8 cellular contexts compared by ENCODE assay signal in the genomic region with DNA sequence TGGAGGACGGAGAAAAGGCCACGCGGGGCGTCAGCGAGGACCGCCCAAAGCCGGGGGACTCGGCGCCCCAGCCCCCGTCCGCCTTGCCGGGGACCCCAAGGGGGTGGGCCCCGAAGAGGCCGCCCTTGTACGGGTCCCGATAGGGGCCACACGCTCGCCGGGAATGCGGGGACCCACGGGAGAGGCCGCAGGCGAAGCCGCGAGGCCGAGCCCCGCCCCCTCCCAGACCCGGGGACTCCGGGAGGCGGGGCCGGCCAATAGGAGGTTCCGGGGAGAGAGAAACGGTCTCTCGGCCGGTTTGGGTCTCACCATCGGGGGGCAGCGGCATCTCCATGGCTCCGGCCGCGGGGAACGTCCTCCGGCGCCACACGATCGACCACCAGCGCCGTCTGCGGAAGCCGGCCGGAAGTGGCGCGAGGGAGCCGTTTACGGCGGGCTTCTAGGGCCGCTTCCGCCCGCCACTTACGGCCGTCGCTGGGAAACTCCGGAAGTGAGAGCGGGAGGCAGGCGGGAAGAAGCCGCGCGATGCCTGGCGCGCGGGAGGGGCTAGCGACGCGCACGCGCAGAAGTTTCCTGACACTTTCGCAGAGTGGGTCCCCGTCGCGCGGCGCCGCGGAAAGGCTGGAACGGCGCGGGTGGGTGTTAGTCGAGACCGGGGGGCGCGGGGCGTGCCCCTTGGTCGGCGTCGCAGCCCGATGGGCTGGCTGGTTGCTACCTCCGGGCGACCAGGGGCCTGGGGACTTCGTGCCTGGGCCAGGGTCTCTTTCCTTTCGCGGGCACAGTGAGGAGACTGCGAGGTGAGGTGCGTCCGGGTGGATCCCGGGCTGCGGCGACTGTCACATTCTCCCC. TPM values are rescaled to one million over a fixed set of nuclear protein-coding genes. Genes with fewer than 3 reads are reported as not detected.
DNase-seq lines count a peak whose midpoint lies in the region; ATAC-seq and TF ChIP-seq lines count a peak whose summit lies in the region.

A gene with protein sequence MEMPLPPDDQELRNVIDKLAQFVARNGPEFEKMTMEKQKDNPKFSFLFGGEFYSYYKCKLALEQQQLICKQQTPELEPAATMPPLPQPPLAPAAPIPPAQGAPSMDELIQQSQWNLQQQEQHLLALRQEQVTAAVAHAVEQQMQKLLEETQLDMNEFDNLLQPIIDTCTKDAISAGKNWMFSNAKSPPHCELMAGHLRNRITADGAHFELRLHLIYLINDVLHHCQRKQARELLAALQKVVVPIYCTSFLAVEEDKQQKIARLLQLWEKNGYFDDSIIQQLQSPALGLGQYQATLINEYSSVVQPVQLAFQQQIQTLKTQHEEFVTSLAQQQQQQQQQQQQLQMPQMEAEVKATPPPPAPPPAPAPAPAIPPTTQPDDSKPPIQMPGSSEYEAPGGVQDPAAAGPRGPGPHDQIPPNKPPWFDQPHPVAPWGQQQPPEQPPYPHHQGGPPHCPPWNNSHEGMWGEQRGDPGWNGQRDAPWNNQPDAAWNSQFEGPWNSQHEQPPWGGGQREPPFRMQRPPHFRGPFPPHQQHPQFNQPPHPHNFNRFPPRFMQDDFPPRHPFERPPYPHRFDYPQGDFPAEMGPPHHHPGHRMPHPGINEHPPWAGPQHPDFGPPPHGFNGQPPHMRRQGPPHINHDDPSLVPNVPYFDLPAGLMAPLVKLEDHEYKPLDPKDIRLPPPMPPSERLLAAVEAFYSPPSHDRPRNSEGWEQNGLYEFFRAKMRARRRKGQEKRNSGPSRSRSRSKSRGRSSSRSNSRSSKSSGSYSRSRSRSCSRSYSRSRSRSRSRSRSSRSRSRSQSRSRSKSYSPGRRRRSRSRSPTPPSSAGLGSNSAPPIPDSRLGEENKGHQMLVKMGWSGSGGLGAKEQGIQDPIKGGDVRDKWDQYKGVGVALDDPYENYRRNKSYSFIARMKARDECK (minus strand): TSS at position 393 of the 849 bp plus-strand sequence. CDS start 59 bp downstream, at position 334.

- DNase-seq in DMS114 treated with DMSO at 0.1 percent for 48 hours (lab: John Stamatoyannopoulos, UW; ENCODE audit: unreplicated experiment) (peak; percentile 92), OCI-M2 (lab: John Stamatoyannopoulos, UW; ENCODE audit: unreplicated experiment) (peak; percentile 98), activated T-cell treated with anti-CD3 and anti-CD28 coated beads for 4 hours (peak; percentile 87), epithelial cell of prostate (ENCODE audit: low read depth, low spot score) (peak; percentile 54), mucosa of descending colon (peak; percentile 95 to 97 (median 95))
- peak; percentile 88 to 91 for DNase-seq in stimulated activated CD8-positive, alpha-beta memory T cell treated with anti-CD3 and anti-CD28 coated beads, Interleukin-4, amount 100 ng/mL, for 1 hour (ENCODE audit: low read depth in 2 of 2, low spot score in 1 of 2)

- intact Hi-C loops in mucosa of descending colon (cut with DNase I, micrococcal nuclease) = no loop called here

- H3K9me3 ChIP-seq in mucosa of descending colon = no peaks in the 10 kb centered on the region

- TF ChIP-seq RAD21 in Ishikawa (IDR thresholded peaks at IDR 0.05; ENCODE audit: low read depth) = no peak

- TF ChIP-seq CTCF in mucosa of descending colon (IDR thresholded peaks at IDR 0.05) = no peak

- peak within 1 kb of the TSS; percentile 72 for H3K27ac ChIP-seq in epithelial cell of prostate

- no peaks in the 10 kb centered on the region for H3K36me3 ChIP-seq in mucosa of descending colon (ENCODE audit: low read depth)

- no peak; the same call in 1 of the 2 replicates for TF ChIP-seq EP300 in Ishikawa (IDR thresholded peaks at IDR 0.05; ENCODE audit: borderline replicate concordance)

- H3K4me3 ChIP-seq in mucosa of descending colon = peak within 1 kb of the TSS; percentile 96

- peaks cover 21% of the 10 kb centered on the region for H3K4me1 ChIP-seq in mucosa of descending colon (ENCODE audit: low read depth)

- ATAC-seq in GM21576 (IDR thresholded peaks at IDR 0.05; ENCODE audit: unreplicated experiment) (peak; percentile 57), mucosa of descending colon (peak; percentile 99)

TF ChIP-seq in Ishikawa, 13 proteins besides CTCF, POLR2A, EP300 and RAD21:
- TF ChIP-seq FOXM1 (IDR thresholded peaks at IDR 0.05; ENCODE audit: borderline replicate concordance, low read depth) (no peak), CEBPB (IDR thresholded peaks at IDR 0.05) (no peak), CREB1 (IDR thresholded peaks at IDR 0.05; ENCODE audit: low read depth) (peak; percentile 40), TCF12 (IDR thresholded peaks at IDR 0.05; ENCODE audit: low read depth) (0 out of 2 replicates have a peak, but pooled peaks have one; percentile 44), ZBTB7A (IDR thresholded peaks at IDR 0.05; ENCODE audit: low read depth) (peak; percentile 82; the same call in 1 of the 2 replicates), NFIC (IDR thresholded peaks at IDR 0.05) (no peak), EGR1 (IDR thresholded peaks at IDR 0.05) (no peak; the same call in 1 of the 2 replicates), YY1 (IDR thresholded peaks at IDR 0.05; ENCODE audit: low read depth) (0 out of 2 replicates have a peak, but pooled peaks have one; percentile 17), TAF1 (IDR thresholded peaks at IDR 0.05; ENCODE audit: low read depth) (peak; percentile 86), TEAD4 (IDR thresholded peaks at IDR 0.05) (no peak; the same call in 1 of the 2 replicates)
- TF ChIP-seq, protein P1, sequence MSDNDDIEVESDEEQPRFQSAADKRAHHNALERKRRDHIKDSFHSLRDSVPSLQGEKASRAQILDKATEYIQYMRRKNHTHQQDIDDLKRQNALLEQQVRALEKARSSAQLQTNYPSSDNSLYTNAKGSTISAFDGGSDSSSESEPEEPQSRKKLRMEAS (IDR thresholded peaks at IDR 0.05) = peak; percentile 83
- TF ChIP-seq, protein P2, sequence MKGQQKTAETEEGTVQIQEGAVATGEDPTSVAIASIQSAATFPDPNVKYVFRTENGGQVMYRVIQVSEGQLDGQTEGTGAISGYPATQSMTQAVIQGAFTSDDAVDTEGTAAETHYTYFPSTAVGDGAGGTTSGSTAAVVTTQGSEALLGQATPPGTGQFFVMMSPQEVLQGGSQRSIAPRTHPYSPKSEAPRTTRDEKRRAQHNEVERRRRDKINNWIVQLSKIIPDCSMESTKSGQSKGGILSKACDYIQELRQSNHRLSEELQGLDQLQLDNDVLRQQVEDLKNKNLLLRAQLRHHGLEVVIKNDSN (IDR thresholded peaks at IDR 0.05) = no peak; the same call in 1 of the 2 replicates
- TF ChIP-seq, protein P3, sequence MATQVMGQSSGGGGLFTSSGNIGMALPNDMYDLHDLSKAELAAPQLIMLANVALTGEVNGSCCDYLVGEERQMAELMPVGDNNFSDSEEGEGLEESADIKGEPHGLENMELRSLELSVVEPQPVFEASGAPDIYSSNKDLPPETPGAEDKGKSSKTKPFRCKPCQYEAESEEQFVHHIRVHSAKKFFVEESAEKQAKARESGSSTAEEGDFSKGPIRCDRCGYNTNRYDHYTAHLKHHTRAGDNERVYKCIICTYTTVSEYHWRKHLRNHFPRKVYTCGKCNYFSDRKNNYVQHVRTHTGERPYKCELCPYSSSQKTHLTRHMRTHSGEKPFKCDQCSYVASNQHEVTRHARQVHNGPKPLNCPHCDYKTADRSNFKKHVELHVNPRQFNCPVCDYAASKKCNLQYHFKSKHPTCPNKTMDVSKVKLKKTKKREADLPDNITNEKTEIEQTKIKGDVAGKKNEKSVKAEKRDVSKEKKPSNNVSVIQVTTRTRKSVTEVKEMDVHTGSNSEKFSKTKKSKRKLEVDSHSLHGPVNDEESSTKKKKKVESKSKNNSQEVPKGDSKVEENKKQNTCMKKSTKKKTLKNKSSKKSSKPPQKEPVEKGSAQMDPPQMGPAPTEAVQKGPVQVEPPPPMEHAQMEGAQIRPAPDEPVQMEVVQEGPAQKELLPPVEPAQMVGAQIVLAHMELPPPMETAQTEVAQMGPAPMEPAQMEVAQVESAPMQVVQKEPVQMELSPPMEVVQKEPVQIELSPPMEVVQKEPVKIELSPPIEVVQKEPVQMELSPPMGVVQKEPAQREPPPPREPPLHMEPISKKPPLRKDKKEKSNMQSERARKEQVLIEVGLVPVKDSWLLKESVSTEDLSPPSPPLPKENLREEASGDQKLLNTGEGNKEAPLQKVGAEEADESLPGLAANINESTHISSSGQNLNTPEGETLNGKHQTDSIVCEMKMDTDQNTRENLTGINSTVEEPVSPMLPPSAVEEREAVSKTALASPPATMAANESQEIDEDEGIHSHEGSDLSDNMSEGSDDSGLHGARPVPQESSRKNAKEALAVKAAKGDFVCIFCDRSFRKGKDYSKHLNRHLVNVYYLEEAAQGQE (IDR thresholded peaks at IDR 0.05; ENCODE audit: low read depth) = no peak

RNA-seq across cellular contexts. Expression of the gene that starts here (rescaled TPM):
- total RNA-seq in mucosa of descending colon = 10 to 100 TPM; 36.3 to 43.0 (median 38.8) TPM

Comparison
In these comparisons a context has a peak if more than half of its experiments do, and no peak if none do; other contexts are left out.
1. Peak in every context shown above with its lines: DNase-seq, ATAC-seq, H3K4me3 ChIP-seq and H3K27ac ChIP-seq.